Comparison of ENCODE assay signal across 24 cellular contexts in the genomic region with DNA sequence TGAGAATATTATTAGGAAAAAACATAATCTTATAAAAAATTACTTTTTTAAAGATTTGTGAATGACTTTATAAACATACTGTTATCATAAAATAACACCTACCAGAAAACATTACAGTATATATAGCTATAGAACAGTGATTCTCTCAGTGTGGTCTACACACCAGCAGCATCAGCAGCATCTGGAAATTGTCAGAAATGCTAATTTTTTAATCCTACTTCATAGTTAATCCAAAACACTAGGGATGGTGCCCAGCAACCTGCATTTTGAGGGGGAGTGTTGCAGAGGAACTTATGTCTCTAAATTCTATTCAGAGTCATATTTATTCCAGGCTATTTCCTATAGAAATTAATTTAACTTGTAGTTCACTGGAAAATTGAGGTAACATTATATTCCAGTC.
"Had no signal": no experiment of that assay in that cellular context is flagged by ENCODE, and none has a peak within 500 bp of the region (broad histone marks: within the 10 kb centered on the region; RNA-seq: fewer than 3 reads in every experiment).

No MANE protein-coding gene starts in this region.

- H3K27ac Mint-ChIP-seq: dendritic cell treated with granulocyte-macrophage colony-stimulating factor and Interleukin-4, amounts not matched to agents 40 ng/mL and 50 ng/mL, for 4 days; effector memory CD8-positive, alpha-beta T cell; endodermal cell; mesothelial cell of epicardium; naive B cell had no signal

- H3K9me3 Mint-ChIP-seq: dendritic cell treated with granulocyte-macrophage colony-stimulating factor and Interleukin-4, amounts not matched to agents 40 ng/mL and 50 ng/mL, for 4 days; endodermal cell; mesothelial cell of epicardium had no signal

- DNase-seq: colonic mucosa; cortex of kidney; effector CD8-positive, alpha-beta T cell; effector memory CD8-positive, alpha-beta T cell; endodermal cell; erythroblast; esophagus squamous epithelium; foreskin fibroblast; foreskin melanocyte; gastrocnemius medialis; glutamatergic neuron; head of caudate nucleus; heart right ventricle; hippocampal formation; left cardiac atrium; left lung; left ventricle myocardium superior; lower lobe of right lung; mesenchymal stem cell; mucosa of descending colon; naive B cell had no signal

- H3K4me3 Mint-ChIP-seq: dendritic cell treated with granulocyte-macrophage colony-stimulating factor and Interleukin-4, amounts not matched to agents 40 ng/mL and 50 ng/mL, for 4 days; effector memory CD8-positive, alpha-beta T cell; endodermal cell; mesothelial cell of epicardium; naive B cell had no signal

- ATAC-seq: effector memory CD8-positive, alpha-beta T cell; esophagus mucosa; gastrocnemius medialis; heart right ventricle; left cardiac atrium; left lung; left ventricle myocardium superior; lower lobe of right lung; mucosa of descending colon had no signal

- H3K4me1 Mint-ChIP-seq: naive B cell had no signal

- H3K27me3 Mint-ChIP-seq: dendritic cell treated with granulocyte-macrophage colony-stimulating factor and Interleukin-4, amounts not matched to agents 40 ng/mL and 50 ng/mL, for 4 days; effector memory CD8-positive, alpha-beta T cell; naive B cell had no signal
